ENCODE assay signal across 8 cellular contexts in genomic region chr19:39792999-39793546, GRCh38. TPM values are rescaled to one million over a fixed set of nuclear protein-coding genes. Genes with fewer than 3 reads are reported as not detected.
A peak's percentile ranks its signal among the peaks of the same experiment; 100 is the strongest.
DNase-seq lines count a peak whose midpoint lies in the region; ATAC-seq, FAIRE-seq and TF ChIP-seq lines count a peak whose summit lies in the region.

No MANE protein-coding gene starts in this region.

- peak; percentile 97 to 99 for TF ChIP-seq RAD21 in A549 (conservative IDR thresholded peaks at IDR 0.05 in 1 of 2, IDR thresholded peaks at IDR 0.05 in 1 of 2)

- peak; percentile 96 for FAIRE-seq in A549 (lab: Jason Lieb, UNC)

- H3K27me3 ChIP-seq in esophagus muscularis mucosa (peaks cover 0 to 10% (median 0%) of the 10 kb centered on the region in 4 donors), muscle layer of duodenum (ENCODE audit: low read depth, low read length) (no peaks in the 10 kb centered on the region)

- no peaks in the 10 kb centered on the region for H3K36me3 Mint-ChIP-seq in activated T-cell treated with anti-CD3 and anti-CD28 coated beads, Interleukin-2, amount 50 U/mL, for 24 hours (ENCODE audit: low read depth)

- CTCF ChIA-PET in A549 (lab: Yijun Ruan, JAX) = interaction anchor here (0.6 to 7.0 kb wide), 65 partner anchors 11 to 842 kb away, joined by 3 to 125 read pairs (median 5); partner anchors contain the start of genes DYRK1B, FBL, PSMC4 and RPS16

- ATAC-seq in A549 (peak; percentile 97 to 99), GM18868 (IDR thresholded peaks at IDR 0.05; ENCODE audit: unreplicated experiment) (peak; percentile 53)

- TF ChIP-seq CTCF in A549 (IDR thresholded peaks at IDR 0.05) = peak; percentile 100
- TF ChIP-seq CTCF in esophagus muscularis mucosa (IDR thresholded peaks at IDR 0.05) = peak; percentile 87 to 92 (median 87)

- DNase-seq in A549 (ENCODE audit: low read depth in 1 of 2, low spot score in 1 of 2) (peak; percentile 88 to 99), HuH-7.5 (ENCODE audit: low spot score) (peak; percentile 54), OCI-M1 (lab: John Stamatoyannopoulos, UW) (peak; percentile 83), esophagus muscularis mucosa (ENCODE audit: extremely low spot score) (peak; percentile 94)
- peak; percentile 86 for DNase-seq in activated T-cell treated with anti-CD3 and anti-CD28 coated beads, Interleukin-2, amount 50 U/mL, for 24 hours
- DNase-seq in stimulated activated CD8-positive, alpha-beta memory T cell treated with anti-CD3 and anti-CD28 coated beads, Interleukin-4, amount 100 ng/mL, for 24 hours (ENCODE audit: low read depth) = peak; percentile 60

- peak overlapping the region; percentile 65 for H3K4me2 ChIP-seq in A549

- H3K4me3 Mint-ChIP-seq in activated T-cell treated with anti-CD3 and anti-CD28 coated beads, Interleukin-2, amount 50 U/mL, for 24 hours = peak overlapping the region; percentile 77

- TF ChIP-seq EP300 in A549 (IDR thresholded peaks at IDR 0.05) (no peak), esophagus muscularis mucosa (IDR thresholded peaks at IDR 0.05) (no peak)

- no peak for TF ChIP-seq POLR2A in A549 (IDR thresholded peaks at IDR 0.05; ENCODE audit: low read length)
- no peak for TF ChIP-seq POLR2A in esophagus muscularis mucosa (IDR thresholded peaks at IDR 0.05; ENCODE audit: low read depth)

- peaks cover 6% of the 10 kb centered on the region for H3K9me3 Mint-ChIP-seq in activated T-cell treated with anti-CD3 and anti-CD28 coated beads, Interleukin-2, amount 50 U/mL, for 24 hours

- H3K36me3 ChIP-seq in esophagus muscularis mucosa (no peaks in the 10 kb centered on the region), muscle layer of duodenum (ENCODE audit: control insufficient read depth in 1 of 2, insufficient read depth in 2 of 2, low read length in 2 of 2) (no peaks in the 10 kb centered on the region)

- H3K27ac Mint-ChIP-seq in activated T-cell treated with anti-CD3 and anti-CD28 coated beads, Interleukin-2, amount 50 U/mL, for 24 hours = no peak overlapping the region

- peaks cover 8% of the 10 kb centered on the region for H3K4me1 Mint-ChIP-seq in activated T-cell treated with anti-CD3 and anti-CD28 coated beads, Interleukin-2, amount 50 U/mL, for 24 hours (ENCODE audit: low read depth)

- H3K27ac ChIP-seq in A549 = 0 out of 6 replicates have a peak overlapping the region, but pooled peaks of 1 of the 2 experiments have one; percentile 37
- H3K27ac ChIP-seq in esophagus muscularis mucosa (replicated peaks in 1 of 4) = no peak overlapping the region
- H3K27ac ChIP-seq in muscle layer of duodenum (ENCODE audit: low read length) = no peak overlapping the region

- POLR2A ChIA-PET in A549 (lab: Yijun Ruan, JAX) = interaction anchor here (0.9 to 2.4 kb wide), 5 partner anchors 41 to 178 kb away, joined by 4 to 13 read pairs (median 7); partner anchors contain the start of genes DYRK1B, FBL and PSMC4

- H3K9me3 ChIP-seq in A549 (peaks cover 17% of the 10 kb centered on the region; the same call in 2 of the 3 replicates), esophagus muscularis mucosa (peaks cover 0 to 10% (median 3%) of the 10 kb centered on the region in 4 donors), muscle layer of duodenum (ENCODE audit: control insufficient read depth in 1 of 2, low read length in 2 of 2) (no peaks in the 10 kb centered on the region)

- peak overlapping the region; percentile 40 for H3K4me3 ChIP-seq in A549
- H3K4me3 ChIP-seq in esophagus muscularis mucosa = peak overlapping the region; percentile 46 to 61 (median 51)
- peak overlapping the region; percentile 69 to 77 for H3K4me3 ChIP-seq in muscle layer of duodenum (ENCODE audit: low read depth in 1 of 2, low read length in 2 of 2)

- intact Hi-C loops in esophagus muscularis mucosa (cut with DNase I) = loop anchor here (2.0 kb wide), 2 partner anchors 52 to 176 kb away; no protein-coding TSS in a partner anchor

- H3K4me1 ChIP-seq in A549 = no peaks in the 10 kb centered on the region
- H3K4me1 ChIP-seq in esophagus muscularis mucosa = peaks cover 0 to 6% (median 3%) of the 10 kb centered on the region in 4 donors
- no peaks in the 10 kb centered on the region for H3K4me1 ChIP-seq in muscle layer of duodenum (ENCODE audit: control insufficient read depth in 1 of 2, insufficient read depth in 2 of 2, low read length in 2 of 2)

- WGBS in A549 (ENCODE audit: missing lambda C conversion rate) = 1% methylated on average over 17 of the region's 17 CpGs
- WGBS in esophagus muscularis mucosa = 0% methylated on average over 9 of the region's 17 CpGs

- peaks cover 7% of the 10 kb centered on the region for H3K27me3 Mint-ChIP-seq in activated T-cell treated with anti-CD3 and anti-CD28 coated beads, Interleukin-2, amount 50 U/mL, for 24 hours

TF ChIP-seq in A549, 52 proteins besides CTCF, POLR2A, EP300 and RAD21 (continues in another document):
- no peak for TF ChIP-seq PHF8 (IDR thresholded peaks at IDR 0.05; ENCODE audit: borderline replicate concordance, low read depth)
- TF ChIP-seq NPAS2 (CRISPR knock-in tag; IDR thresholded peaks at IDR 0.05; ENCODE audit: borderline replicate concordance) = no peak
- no peak for TF ChIP-seq MAFK (IDR thresholded peaks at IDR 0.05; ENCODE audit: partially characterized antibody)
- no peak for TF ChIP-seq JUNB (IDR thresholded peaks at IDR 0.05)
- 0 out of 2 replicates have a peak, but pooled peaks have one; percentile 55 for TF ChIP-seq MAX (IDR thresholded peaks at IDR 0.05)
- TF ChIP-seq NR3C1 (IDR thresholded peaks at IDR 0.05) = no peak
- no peak for TF ChIP-seq USF2 (IDR thresholded peaks at IDR 0.05)
- TF ChIP-seq KDM5A (IDR thresholded peaks at IDR 0.05) = no peak
- 0 out of 5 replicates have a peak, but pooled peaks of 1 of the 2 experiments have one; percentile 20 for TF ChIP-seq JUN (IDR thresholded peaks at IDR 0.05)
- TF ChIP-seq, protein P1, sequence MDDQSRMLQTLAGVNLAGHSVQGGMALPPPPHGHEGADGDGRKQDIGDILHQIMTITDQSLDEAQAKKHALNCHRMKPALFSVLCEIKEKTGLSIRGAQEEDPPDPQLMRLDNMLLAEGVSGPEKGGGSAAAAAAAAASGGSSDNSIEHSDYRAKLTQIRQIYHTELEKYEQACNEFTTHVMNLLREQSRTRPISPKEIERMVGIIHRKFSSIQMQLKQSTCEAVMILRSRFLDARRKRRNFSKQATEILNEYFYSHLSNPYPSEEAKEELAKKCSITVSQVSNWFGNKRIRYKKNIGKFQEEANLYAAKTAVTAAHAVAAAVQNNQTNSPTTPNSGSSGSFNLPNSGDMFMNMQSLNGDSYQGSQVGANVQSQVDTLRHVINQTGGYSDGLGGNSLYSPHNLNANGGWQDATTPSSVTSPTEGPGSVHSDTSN (IDR thresholded peaks at IDR 0.05) = no peak
- peak; percentile 86; the same call in 1 of the 2 replicates for TF ChIP-seq MAZ (IDR thresholded peaks at IDR 0.05; ENCODE audit: borderline replicate concordance, low read depth, low read length)
- TF ChIP-seq SMC3 (IDR thresholded peaks at IDR 0.05) = peak; percentile 98
- peak; percentile 53; the same call in 1 of the 2 replicates for TF ChIP-seq HOXB5 (CRISPR knock-in tag; IDR thresholded peaks at IDR 0.05)
- TF ChIP-seq ATOH8 (CRISPR knock-in tag; IDR thresholded peaks at IDR 0.05; ENCODE audit: low read depth) = no peak

RNA-seq across cellular contexts. Expression of gene LEUTX, which starts 14.4 kb away (rescaled TPM):
- not detected in 2 replicates for polyA plus RNA-seq in A549 (2011; rRNA removed)
- polyA plus RNA-seq in A549 (2012; cell fraction: cytosol; rRNA removed) = 0.06 TPM in 1 of 2 replicates, not detected in the other
- polyA plus RNA-seq in A549 (2012; cell fraction: nucleus; rRNA removed) = not detected in 2 replicates
- not detected in 3 replicates for polyA plus RNA-seq in A549 (2017; fragmentation: RNase III; extraction: RNeasy Plus Mini Kit Qiagen cat#74134 plus additional on column Dnase treatment)
- polyA minus RNA-seq in A549 (2011; rRNA and poly(A)+ RNA removed) = not detected in 2 replicates
- not detected for total RNA-seq in esophagus muscularis mucosa

RNA-seq across cellular contexts. Expression of gene DYRK1B, which starts 40.9 kb away (rescaled TPM):
- polyA plus RNA-seq in A549 (2011; rRNA removed) = 13.8 and 17.3 TPM in 2 replicates
- 10.5 and 14.7 TPM in 2 replicates for polyA plus RNA-seq in A549 (2012; cell fraction: cytosol; rRNA removed)
- polyA plus RNA-seq in A549 (2012; cell fraction: nucleus; rRNA removed) = 43.9 and 45.3 TPM in 2 replicates
- 12.9 to 21.2 TPM (median 18.6 TPM) in 3 replicates for polyA plus RNA-seq in A549 (2017; fragmentation: RNase III; extraction: RNeasy Plus Mini Kit Qiagen cat#74134 plus additional on column Dnase treatment)
- polyA minus RNA-seq in A549 (2011; rRNA and poly(A)+ RNA removed) = 37.2 and 47.0 TPM in 2 replicates
- 10 to 100 TPM in 3 of 4 donors, 1 to 10 TPM in 1; 9.3 to 19.4 (median 15.4) TPM for total RNA-seq in esophagus muscularis mucosa

RNA-seq across cellular contexts. Expression of gene FBL, which starts 53.1 kb away (rescaled TPM):
- polyA plus RNA-seq in A549 (2011; rRNA removed) = 716 and 970 TPM in 2 replicates
- 1,482 and 1,602 TPM in 2 replicates for polyA plus RNA-seq in A549 (2012; cell fraction: cytosol; rRNA removed)
- polyA plus RNA-seq in A549 (2012; cell fraction: nucleus; rRNA removed) = 1,051 and 1,057 TPM in 2 replicates
- polyA plus RNA-seq in A549 (2017; fragmentation: RNase III; extraction: RNeasy Plus Mini Kit Qiagen cat#74134 plus additional on column Dnase treatment) = 1,011 to 1,141 TPM (median 1,077 TPM) in 3 replicates
- polyA minus RNA-seq in A549 (2011; rRNA and poly(A)+ RNA removed) = 1,036 and 1,137 TPM in 2 replicates
- total RNA-seq in esophagus muscularis mucosa = 100 to 1,000 TPM in 2 of 4 donors, 10 to 100 TPM in 2; 90.6 to 142 (median 96.7) TPM

RNA-seq across cellular contexts. Expression of gene CLC, which starts 55.2 kb away (rescaled TPM):
- polyA plus RNA-seq in A549 (2011; rRNA removed) (not detected in 2 replicates), A549 (2017; fragmentation: RNase III; extraction: RNeasy Plus Mini Kit Qiagen cat#74134 plus additional on column Dnase treatment) (not detected in 3 replicates)
- not detected in 2 replicates for polyA plus RNA-seq in A549 (2012; cell fraction: cytosol; rRNA removed)
- not detected in 2 replicates for polyA plus RNA-seq in A549 (2012; cell fraction: nucleus; rRNA removed)
- not detected in 2 replicates for polyA minus RNA-seq in A549 (2011; rRNA and poly(A)+ RNA removed)
- not detected for total RNA-seq in esophagus muscularis mucosa
